1 cellular context compared by ENCODE assay signal in genomic region chr10:17649836-17650235, GRCh38.
TF ChIP-seq lines count a peak whose summit lies in the region.

No MANE protein-coding gene starts in this region.

TF ChIP-seq in IMR-90, 13 proteins besides CTCF, POLR2A, EP300 and RAD21 (continued from another document):
- TF ChIP-seq USF2 (IDR thresholded peaks at IDR 0.05; ENCODE audit: low read depth, low read length), result no peak
